ENCODE assay signal across 27 cellular contexts in the genomic region with DNA sequence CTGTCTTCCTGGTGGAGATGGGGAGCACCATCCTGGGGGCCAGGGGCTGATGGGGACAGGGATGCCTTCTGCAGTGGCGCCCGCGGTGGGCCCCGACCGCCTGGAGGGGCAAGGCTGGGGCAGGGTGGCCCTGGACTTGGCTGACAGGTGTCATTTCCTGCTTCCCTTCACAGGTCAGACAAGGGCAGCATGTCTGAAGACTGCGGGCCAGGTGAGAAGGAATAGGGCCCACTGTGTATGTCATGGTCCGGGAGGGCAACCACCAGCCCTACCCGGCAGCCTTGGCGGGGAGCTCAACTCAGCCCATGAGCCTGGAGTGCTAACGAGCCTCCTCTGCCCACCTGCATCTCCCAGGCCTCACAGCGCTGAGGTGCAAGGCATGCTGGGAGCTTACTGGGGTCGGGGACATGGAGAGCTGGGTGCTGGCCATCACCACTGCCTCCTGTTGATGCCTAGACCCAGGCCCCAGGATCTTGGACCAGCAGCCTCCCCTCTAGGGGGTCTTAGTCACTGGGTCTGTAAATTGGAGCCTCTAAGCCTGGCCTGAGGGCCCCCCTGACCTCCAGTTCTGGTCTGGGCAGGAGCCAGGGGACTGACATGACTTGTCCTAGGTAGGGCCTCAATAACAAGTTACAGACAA. TPM values are rescaled to one million over a fixed set of nuclear protein-coding genes. Genes with fewer than 3 reads are reported as not detected.
DNase-seq lines count a peak whose midpoint lies in the region; ATAC-seq, FAIRE-seq and TF ChIP-seq lines count a peak whose summit lies in the region.
"Had no signal": no experiment of that assay in that cellular context is flagged by ENCODE, and none has a peak within 500 bp of the region (broad histone marks: within the 10 kb centered on the region; RNA-seq: fewer than 3 reads in every experiment).

No MANE protein-coding gene starts in this region.

- H3K4me3 ChIP-seq in IMR-90 (ENCODE audit: insufficient read depth, low read depth, low read length), result no peak overlapping the region
- H3K4me3 ChIP-seq in K562, result no peak overlapping the region
- H3K4me3 ChIP-seq in neuronal stem cell (ENCODE audit: low read length in 2 of 2), result no peak overlapping the region
- no peak overlapping the region for H3K4me3 ChIP-seq in spleen
- H3K4me3 ChIP-seq: BLaER1, GM12878 had no signal

- H3K56ac ChIP-seq in IMR-90 (ENCODE audit: extremely low read depth, insufficient read depth, low read length), result no peak overlapping the region

- 50% methylated on average over 2 of the region's 12 CpGs; no CpG with 5 or more reads in 1 of the 2 experiments for whole genome bisulfite sequencing in IMR-90 (ENCODE audit: extremely low coverage in 2 of 2, insufficient read length in 1 of 2), 2 experiments
- 49% methylated on average over 6 of the region's 12 CpGs for WGBS in K562 (ENCODE audit: insufficient coverage, low coverage, missing lambda C conversion rate)
- no CpG with 5 or more reads among the region's 12 CpGs for WGBS in neuronal stem cell (ENCODE audit: extremely low coverage in 2 of 2, insufficient read length in 2 of 2, insufficient replicate concordance in 1 of 2), 2 donors
- 79 to 91% (median 86%) methylated on average over 10 to 12 of the region's 12 CpGs; no CpG with 5 or more reads in 1 of the 5 donors for WGBS in spleen, 5 donors

- H3K18ac ChIP-seq in IMR-90 (ENCODE audit: low read depth, low read length) (no peak overlapping the region), neuronal stem cell (ENCODE audit: low read length) (no peak overlapping the region)

- no peak for FAIRE-seq in K562 (lab: Jason Lieb, UNC)
- FAIRE-seq: A204.1, G401.6, GM12878, GM12892, GM18507, GM19239 had no signal

- CTCF ChIA-PET in IMR-90 (lab: Yijun Ruan, JAX) (no interaction called here), K562 (lab: Yijun Ruan, JAX; ENCODE audit: low intra/inter-chr PET ratio) (no interaction called here)

- H3K4ac ChIP-seq in IMR-90 (ENCODE audit: low read depth, low read length) (no peak overlapping the region), neuronal stem cell (ENCODE audit: low read length) (no peak overlapping the region)

- no peak overlapping the region for H2BK120ac ChIP-seq in IMR-90 (ENCODE audit: low read depth, low read length)
- no peak overlapping the region for H2BK120ac ChIP-seq in neuronal stem cell (ENCODE audit: low read depth, low read length)

- intact Hi-C loops in IMR-90 (cut with micrococcal nuclease), result no loop called here
- intact Hi-C loops in K562 (cut with micrococcal nuclease), result no loop called here
- intact Hi-C loops in spleen (cut with DNase I; ENCODE audit: low total_unique reads), result no loop called here

- H4K5ac ChIP-seq in IMR-90 (ENCODE audit: low read depth, low read length), result no peak overlapping the region

- no peak overlapping the region for H2AK5ac ChIP-seq in IMR-90 (ENCODE audit: low read depth, low read length)
- H2AK5ac ChIP-seq in neuronal stem cell (ENCODE audit: low read depth, low read length), result no peak overlapping the region

- no peak overlapping the region for H4K91ac ChIP-seq in IMR-90 (ENCODE audit: insufficient read depth, low read depth, low read length)
- H4K91ac ChIP-seq in neuronal stem cell (ENCODE audit: low read depth, low read length, poor library complexity), result no peak overlapping the region

- no peak overlapping the region for H3K23ac ChIP-seq in IMR-90 (ENCODE audit: low read depth, low read length)
- H3K23ac ChIP-seq in neuronal stem cell (ENCODE audit: low read depth, low read length, poor library complexity), result no peak overlapping the region

- H4K20me1 ChIP-seq in IMR-90 (ENCODE audit: insufficient read depth, low read length), result no peaks in the 10 kb centered on the region
- no peaks in the 10 kb centered on the region for H4K20me1 ChIP-seq in K562 (replicated peaks; ENCODE audit: control insufficient read depth, insufficient read depth, low read length)
- H4K20me1 ChIP-seq: BLaER1 had no signal

- H3K9me3 ChIP-seq in IMR-90 (ENCODE audit: control insufficient read depth, insufficient read depth, low read length), result no peaks in the 10 kb centered on the region
- no peaks in the 10 kb centered on the region for H3K9me3 ChIP-seq in K562 (replicated peaks; ENCODE audit: control insufficient read depth, insufficient read depth, low read depth, low read length)
- no peaks in the 10 kb centered on the region for H3K9me3 ChIP-seq in neuronal stem cell (replicated peaks in 1 of 2; ENCODE audit: control insufficient read depth in 2 of 2, insufficient read depth in 1 of 2, low read depth in 1 of 2, low read length in 2 of 2)
- no peaks in the 10 kb centered on the region for H3K9me3 ChIP-seq in spleen
- H3K9me3 ChIP-seq: BE2C, BLaER1 had no signal

- no peak overlapping the region for H4K8ac ChIP-seq in IMR-90 (ENCODE audit: low read depth in 2 of 2, low read length in 2 of 2)
- no peak overlapping the region for H4K8ac ChIP-seq in neuronal stem cell (ENCODE audit: low read depth, low read length)

- TF ChIP-seq RAD21 in IMR-90 (IDR thresholded peaks at IDR 0.05; ENCODE audit: low read length) (no peak), K562 (CRISPR knock-in tag; conservative IDR thresholded peaks at IDR 0.05 in 1 of 2, IDR thresholded peaks at IDR 0.05 in 1 of 2) (no peak)

- H3K79me1 ChIP-seq in IMR-90 (ENCODE audit: low read depth in 1 of 2, low read length in 2 of 2), result no peaks in the 10 kb centered on the region
- peaks cover 3% of the 10 kb centered on the region for H3K79me1 ChIP-seq in neuronal stem cell (ENCODE audit: low read depth, low read length)

- no peak for TF ChIP-seq POLR2A in IMR-90 (IDR thresholded peaks at IDR 0.05; ENCODE audit: low read depth, low read length)
- no peak for TF ChIP-seq POLR2A in K562 (conservative IDR thresholded peaks at IDR 0.05)
- TF ChIP-seq POLR2A in spleen (IDR thresholded peaks at IDR 0.05), result no peak

- peak overlapping the region; percentile 4 for H2BK12ac ChIP-seq in neuronal stem cell (ENCODE audit: low read length)

- dilution Hi-C loops in IMR-90 (cut with HindIII; ENCODE audit: low sequenced_read_pairs, unreplicated experiment), result no loop called here

- H2AFZ ChIP-seq in IMR-90 (replicated peaks; ENCODE audit: low read length, poor library complexity) (peak overlapping the region; percentile 11), K562 (ENCODE audit: low read depth, low read length) (peak overlapping the region; percentile 17; the same call in 1 of the 2 replicates), neuronal stem cell (ENCODE audit: low read length) (no peak overlapping the region)

- TF ChIP-seq CTCF in IMR-90 (conservative IDR thresholded peaks at IDR 0.05; ENCODE audit: low read depth, low read length) (no peak), K562 (IDR thresholded peaks at IDR 0.05 in 2 of 3, conservative IDR thresholded peaks at IDR 0.05 in 1 of 3; ENCODE audit: insufficient read depth in 2 of 3, low read depth in 1 of 3, low read length in 3 of 3) (no peak), spleen (IDR thresholded peaks at IDR 0.05 in 8 of 11, conservative IDR thresholded peaks at IDR 0.05 in 3 of 11) (no peak)

- no peak overlapping the region for H3K4me2 ChIP-seq in IMR-90 (ENCODE audit: low read depth, low read length)
- H3K4me2 ChIP-seq in K562 (ENCODE audit: insufficient read depth, low read length), result no peak overlapping the region
- no peak overlapping the region for H3K4me2 ChIP-seq in neuronal stem cell (ENCODE audit: insufficient read depth, low read length, poor library complexity, severe bottlenecking)
- H3K4me2 ChIP-seq: BLaER1 had no signal

- ATAC-seq in IMR-90 (ENCODE audit: low read depth) (no peak), K562 (no peak), GM21723 (IDR thresholded peaks at IDR 0.05; ENCODE audit: unreplicated experiment) (no peak), GM18520 (IDR thresholded peaks at IDR 0.05; ENCODE audit: unreplicated experiment) (no peak)
- ATAC-seq: GM12878 had no signal

- POLR2A ChIA-PET in IMR-90 (lab: Charles Lee; ENCODE audit: unreplicated experiment) (no interaction called here), K562 (lab: Yijun Ruan, JAX) (interaction anchor here (0.5 to 0.8 kb wide), 2 partner anchors 117 to 194 kb away, joined by 3 read pairs; no protein-coding TSS in a partner anchor)

- H3K9me1 ChIP-seq in IMR-90 (ENCODE audit: insufficient read depth, low read length), result no peaks in the 10 kb centered on the region
- H3K9me1 ChIP-seq in K562 (ENCODE audit: control insufficient read depth, insufficient read depth, low read length), result no peaks in the 10 kb centered on the region

- TF ChIP-seq EP300 in K562 (IDR thresholded peaks at IDR 0.05; ENCODE audit: low read length), result no peak

- BruUV-seq in IMR-90 (replicated peaks; lab: Mats Ljungman, UMichigan), result no TSS peak
- no TSS peak for BruUV-seq in K562 (replicated peaks; lab: Mats Ljungman, UMichigan)

- H3K27ac ChIP-seq in IMR-90 (ENCODE audit: insufficient read depth, low read length) (no peak overlapping the region), K562 (ENCODE audit: extremely low read depth, low read depth, low read length) (no peak overlapping the region), neuronal stem cell (replicated peaks; ENCODE audit: low read length) (no peak overlapping the region), spleen (no peak overlapping the region)
- H3K27ac ChIP-seq: BLaER1 had no signal

- H2BK20ac ChIP-seq in IMR-90 (ENCODE audit: low read depth, low read length), result no peak overlapping the region

- no peak overlapping the region for H2BK5ac ChIP-seq in IMR-90 (ENCODE audit: low read depth, low read length, poor library complexity, severe bottlenecking)
- no peak overlapping the region for H2BK5ac ChIP-seq in neuronal stem cell (ENCODE audit: low read length)

- no peak overlapping the region for H2AK9ac ChIP-seq in IMR-90 (replicated peaks; ENCODE audit: low read depth, low read length, poor library complexity)

- no peaks in the 10 kb centered on the region for H3K79me2 ChIP-seq in K562 (ENCODE audit: control insufficient read depth, insufficient read depth, low read length)

- H2BK15ac ChIP-seq in IMR-90 (ENCODE audit: low read depth, low read length), result no peak overlapping the region
- H2BK15ac ChIP-seq in neuronal stem cell (ENCODE audit: low read length), result no peak overlapping the region

- H3K36me3 ChIP-seq in IMR-90 (ENCODE audit: control insufficient read depth, insufficient read depth, low read length), result no peaks in the 10 kb centered on the region
- H3K36me3 ChIP-seq in K562 (ENCODE audit: control insufficient read depth, insufficient read depth, low read length), result no peaks in the 10 kb centered on the region
- no peaks in the 10 kb centered on the region for H3K36me3 ChIP-seq in neuronal stem cell (replicated peaks in 1 of 2; ENCODE audit: control insufficient read depth in 2 of 2, insufficient read depth in 2 of 2, low read length in 2 of 2)
- H3K36me3 ChIP-seq in spleen, result no peaks in the 10 kb centered on the region
- H3K36me3 ChIP-seq: BE2C, BLaER1 had no signal

- H3K4me1 ChIP-seq in IMR-90 (ENCODE audit: control insufficient read depth, insufficient read depth, low read length), result no peaks in the 10 kb centered on the region
- peaks cover 0 to 13% of the 10 kb centered on the region in 2 experiments; a peak in 2 of 5 replicates for H3K4me1 ChIP-seq in K562 (replicated peaks in 1 of 2; ENCODE audit: control insufficient read depth in 2 of 2, insufficient read depth in 2 of 2, low read length in 2 of 2)
- peaks cover 0 to 2% of the 10 kb centered on the region in 2 donors for H3K4me1 ChIP-seq in neuronal stem cell (ENCODE audit: control insufficient read depth in 2 of 2, insufficient read depth in 1 of 2, low read depth in 1 of 2, low read length in 2 of 2)
- H3K4me1 ChIP-seq in spleen, result peaks cover 0 to 10% (median 8%) of the 10 kb centered on the region in 6 donors
- H3K4me1 ChIP-seq: BE2C, BLaER1 had no signal

- in situ Hi-C loops in IMR-90 (cut with MboI; ENCODE audit: low sequenced_read_pairs), result no loop called here
- in situ Hi-C loops in K562 (cut with MboI), result no loop called here

- H3K9ac ChIP-seq in IMR-90 (ENCODE audit: low read depth, low read length) (no peak overlapping the region), K562 (ENCODE audit: insufficient read depth in 1 of 2, low read depth in 2 of 2, low read length in 2 of 2) (peak overlapping the region in 1 of 2 experiments; percentile 69; a peak in 2 of 4 replicates), neuronal stem cell (ENCODE audit: low read depth, low read length, poor library complexity) (no peak overlapping the region)
- H3K9ac ChIP-seq: BLaER1 had no signal

- H3K14ac ChIP-seq in IMR-90 (replicated peaks; ENCODE audit: low read depth, low read length) (no peak overlapping the region), neuronal stem cell (ENCODE audit: low read length) (no peak overlapping the region)

- H3K27me3 ChIP-seq in IMR-90 (ENCODE audit: control insufficient read depth, insufficient read depth, low read length) (peaks cover 5% of the 10 kb centered on the region; the same call in 1 of the 2 replicates), K562 (ENCODE audit: control insufficient read depth in 2 of 2, insufficient read depth in 2 of 2, low read length in 2 of 2) (no peaks in the 10 kb centered on the region), neuronal stem cell (ENCODE audit: control insufficient read depth in 3 of 3, insufficient read depth in 3 of 3, low read depth in 1 of 3, low read length in 3 of 3) (peaks cover 0 to 3% (median 0%) of the 10 kb centered on the region in 3 experiments), spleen (replicated peaks in 1 of 7) (no peaks in the 10 kb centered on the region)
- H3K27me3 ChIP-seq: BE2C, BLaER1 had no signal

- DNase-seq in IMR-90 (no peak), K562 (ENCODE audit: extremely low read depth in 1 of 4, low spot score in 3 of 4) (no peak), neuronal stem cell (ENCODE audit: low spot score) (no peak), spleen (peak; percentile 54), LoVo (ENCODE audit: low spot score) (no peak)
- DNase-seq: 8988T; ACHN; BE2C; C1 segment of cervical spinal cord; CD4-positive, alpha-beta memory T cell; CD4-positive, CD25-positive, alpha-beta regulatory T cell; CD8-positive, alpha-beta memory T cell; COR-L47; DMS 273 treated with DMSO at 0.1 percent for 48 hours; DMS153; DMS53; DMS79 had no signal

RNA-seq across cellular contexts. Expression of gene SRRM3, which starts 28.0 kb away (rescaled TPM):
- total RNA-seq in IMR-90 (2012; rRNA removed) (0.18 and 0.28 TPM in 2 replicates), K562 (2014; rRNA removed) (0.45 and 0.59 TPM in 2 replicates), K562 (2014; rRNA removed; fragmentation: Illumina TruSeq; extraction: Trizol) (0.16 and 0.18 TPM in 2 replicates), K562 (2015; rRNA removed; fragmentation: Illumina TruSeq; extraction: Trizol) (0.08 TPM in 1 of 2 replicates, not detected in the other), K562 (2021) (0.47 and 0.91 TPM in 2 replicates), spleen (1 to 10 TPM in 2 of 7 donors, under 1 TPM in 4, not detected in 1; 0.23 to 1.2 (median 0.76) TPM)
- polyA plus RNA-seq in IMR-90 (2012; rRNA removed) (2.5 and 2.7 TPM in 2 replicates), K562 (2011; rRNA removed) (0.55 and 0.74 TPM in 2 replicates), K562 (2014; fragmentation: Illumina TruSeq; extraction: Trizol) (0.30 and 0.37 TPM in 2 replicates), K562 (2014; fragmentation: Nextera tagmentation; extraction: Ambion mirVana) (under 1 TPM in 1 of 2 experiments, not detected in 1; 0.04 TPM), K562 (2014; rRNA removed) (0.43 and 0.46 TPM in 2 replicates), spleen (1 to 10 TPM in 1 of 3 donors, under 1 TPM in 2; 0.93 to 1.6 (median 0.96) TPM)
- polyA plus RNA-seq in IMR-90 (2012; cell fraction: cytosol; rRNA removed), result 1.6 and 3.6 TPM in 2 replicates
- polyA plus RNA-seq in IMR-90 (2012; cell fraction: nucleus; rRNA removed; ENCODE audit: low replicate concordance), result 4.6 and 6.8 TPM in 2 replicates
- total RNA-seq in K562 (2011; cell fraction: chromatin; rRNA removed; ENCODE audit: low replicate concordance), result 0.32 and 1.6 TPM in 2 replicates
- 0.39 and 2.3 TPM in 2 replicates for total RNA-seq in K562 (2011; cell fraction: nucleolus; rRNA removed)
- 0.84 and 0.88 TPM in 2 replicates for total RNA-seq in K562 (2011; cell fraction: nucleoplasm; rRNA removed)
- polyA plus RNA-seq in K562 (2011; cell fraction: cytosol; rRNA removed), result 1.0 and 2.3 TPM in 2 replicates
- 0.60 and 0.94 TPM in 2 replicates for polyA plus RNA-seq in K562 (2011; cell fraction: nucleus; rRNA removed)
- polyA plus RNA-seq in K562 (2012), result 0.42 and 0.48 TPM in 2 replicates
- 0.30 and 0.70 TPM in 2 replicates for polyA minus RNA-seq in K562 (2011; rRNA and poly(A)+ RNA removed)
- 0.48 and 1.0 TPM in 2 replicates for polyA minus RNA-seq in K562 (2011; cell fraction: cytosol; rRNA and poly(A)+ RNA removed)
- 0.44 and 0.54 TPM in 2 replicates for polyA minus RNA-seq in K562 (2011; cell fraction: nucleus; rRNA and poly(A)+ RNA removed)
- 4.1 TPM for polyA plus RNA-seq in neuronal stem cell (2013, experiment 1 of 2)
- polyA plus RNA-seq in neuronal stem cell (2013, experiment 2 of 2), result 3.9 TPM
- total RNA-seq: CD4-positive, alpha-beta memory T cell; CD4-positive, CD25-positive, alpha-beta regulatory T cell; CD8-positive, alpha-beta memory T cell had no signal
- polyA plus RNA-seq: CD14-positive monocyte; CD4-positive, alpha-beta memory T cell; CD4-positive, CD25-positive, alpha-beta regulatory T cell; CD8-positive, alpha-beta memory T cell had no signal
